In genomic region chr1:11527541-11528452, GRCh38 we compare ENCODE assay signal across 23 cellular contexts. TPM values are rescaled to one million over a fixed set of nuclear protein-coding genes. Genes with fewer than 3 reads are reported as not detected.
"Had no signal": no experiment of that assay in that cellular context is flagged by ENCODE, and none has a peak within 500 bp of the region (broad histone marks: within the 10 kb centered on the region; RNA-seq: fewer than 3 reads in every experiment).

No MANE protein-coding gene starts in this region.

- H3K4me3 ChIP-seq: coronary artery, lung, ovary, right lobe of liver, spleen, tibial artery had no signal

- H3K9me3 ChIP-seq: ovary, right lobe of liver, spleen, tibial artery had no signal

- H3K4me1 Mint-ChIP-seq: immature natural killer cell; nephron progenitor cell; stimulated activated memory B cell treated with anti-CD40 and anti-IgM and Interleukin-4, amounts not matched to agents 10 μg/mL and 1 μg/mL and 100 μg/mL, for 72 hours had no signal

- H3K27me3 ChIP-seq: ovary, right lobe of liver, spleen had no signal

- H3K27me3 Mint-ChIP-seq: progenitor cell of endocrine pancreas; stimulated activated naive CD8-positive, alpha-beta T cell treated with anti-CD3 and anti-CD28 coated beads, Interleukin-15, Interleukin-2, amounts not matched to agents 100 ng/mL and 50 ng/mL, for 24 hours had no signal

- H3K27ac Mint-ChIP-seq: nephron progenitor cell; progenitor cell of endocrine pancreas; stimulated activated memory B cell treated with anti-CD40 and anti-IgM and Interleukin-4, amounts not matched to agents 10 μg/mL and 1 μg/mL and 100 μg/mL, for 72 hours; stimulated activated naive CD8-positive, alpha-beta T cell treated with anti-CD3 and anti-CD28 coated beads, Interleukin-15, Interleukin-2, amounts not matched to agents 100 ng/mL and 50 ng/mL, for 24 hours had no signal

- ATAC-seq: esophagus mucosa; left colon; left ventricle myocardium superior; right lobe of liver; stimulated activated memory B cell treated with anti-CD40 and anti-IgM and Interleukin-4, amounts not matched to agents 10 μg/mL and 1 μg/mL and 100 μg/mL, for 72 hours had no signal

- H3K9me3 Mint-ChIP-seq: immature natural killer cell; nephron progenitor cell; stimulated activated memory B cell treated with anti-CD40 and anti-IgM and Interleukin-4, amounts not matched to agents 10 μg/mL and 1 μg/mL and 100 μg/mL, for 72 hours; stimulated activated naive CD8-positive, alpha-beta T cell treated with anti-CD3 and anti-CD28 coated beads, Interleukin-15, Interleukin-2, amounts not matched to agents 100 ng/mL and 50 ng/mL, for 24 hours had no signal

- H3K4me1 ChIP-seq: right lobe of liver, tibial artery had no signal

- H3K4me3 Mint-ChIP-seq: immature natural killer cell; nephron progenitor cell; stimulated activated memory B cell treated with anti-CD40 and anti-IgM and Interleukin-4, amounts not matched to agents 10 μg/mL and 1 μg/mL and 100 μg/mL, for 72 hours; stimulated activated naive CD8-positive, alpha-beta T cell treated with anti-CD3 and anti-CD28 coated beads, Interleukin-15, Interleukin-2, amounts not matched to agents 100 ng/mL and 50 ng/mL, for 24 hours had no signal

- H3K36me3 Mint-ChIP-seq: immature natural killer cell; stimulated activated memory B cell treated with anti-CD40 and anti-IgM and Interleukin-4, amounts not matched to agents 10 μg/mL and 1 μg/mL and 100 μg/mL, for 72 hours had no signal

- H3K27ac ChIP-seq: coronary artery, ovary, right lobe of liver, spleen, tibial artery had no signal

- DNase-seq: caudate nucleus; effector CD4-positive, alpha-beta T cell; immature natural killer cell; left colon; left ventricle myocardium superior; mesenchymal stem cell; midbrain; nephron progenitor cell; ovary; retina; right lobe of liver; spleen; stimulated activated CD4-positive, alpha-beta T cell treated with anti-CD3 and anti-CD28 coated beads, Interleukin-15, amount 100 ng/mL, for 24 hours; stimulated activated CD4-positive, alpha-beta T cell treated with anti-CD3 and anti-CD28 coated beads, Interleukin-4, amount 100 ng/mL, for 24 hours had no signal

- H3K36me3 ChIP-seq: ovary, right lobe of liver, spleen, tibial artery had no signal

RNA-seq across cellular contexts. Expression of gene DISP3, which starts 48.8 kb away (rescaled TPM):
- total RNA-seq: esophagus mucosa, fibroblast of lung, skeletal muscle tissue had no signal
